Comparison of ENCODE assay signal across 1 cellular context in genomic region chr7:26944959-26945358, GRCh38.
TF ChIP-seq lines count a peak whose summit lies in the region.

No MANE protein-coding gene starts in this region.

TF ChIP-seq in HEK293, 187 proteins besides CTCF, POLR2A, EP300 and RAD21 (continued from another document and continues in another):
- peak; percentile 64; the same call in 1 of the 2 replicates for TF ChIP-seq ZNF560 (tag by site-specific recombination; IDR thresholded peaks at IDR 0.05; ENCODE audit: borderline replicate concordance)
- TF ChIP-seq ZNF114 (tag by site-specific recombination; IDR thresholded peaks at IDR 0.05) = no peak
- no peak for TF ChIP-seq ZNF184 (tag by site-specific recombination; IDR thresholded peaks at IDR 0.05)
- TF ChIP-seq ZNF423 (tag by site-specific recombination; IDR thresholded peaks at IDR 0.05) = no peak
- no peak for TF ChIP-seq ZNF677 (tag by site-specific recombination; IDR thresholded peaks at IDR 0.05)
- no peak for TF ChIP-seq ZBTB10 (tag by site-specific recombination; IDR thresholded peaks at IDR 0.05)
- TF ChIP-seq ZNF366 (tag by site-specific recombination; conservative IDR thresholded peaks at IDR 0.05) = 0 out of 2 replicates have a peak, but pooled peaks have one; percentile 16
- peak; percentile 63; the same call in 1 of the 2 replicates for TF ChIP-seq ZNF664 (tag by site-specific recombination; IDR thresholded peaks at IDR 0.05)
- 0 out of 2 replicates have a peak, but pooled peaks have one; percentile 19 for TF ChIP-seq SP3 (tag by site-specific recombination; IDR thresholded peaks at IDR 0.05)
- no peak for TF ChIP-seq ZNF140 (tag by site-specific recombination; IDR thresholded peaks at IDR 0.05)
- no peak for TF ChIP-seq OSR2 (tag by site-specific recombination; IDR thresholded peaks at IDR 0.05)
- TF ChIP-seq TRIM28 (IDR thresholded peaks at IDR 0.05; ENCODE audit: borderline replicate concordance, low read length) = no peak
- TF ChIP-seq ZNF433 (tag by site-specific recombination; IDR thresholded peaks at IDR 0.05; ENCODE audit: low read depth) = peak; percentile 61
- TF ChIP-seq ZNF610 (tag by site-specific recombination; IDR thresholded peaks at IDR 0.05; ENCODE audit: borderline replicate concordance) = no peak
- TF ChIP-seq ZBTB21 (tag by site-specific recombination; IDR thresholded peaks at IDR 0.05) = 0 out of 2 replicates have a peak, but pooled peaks have one; percentile 28
- no peak for TF ChIP-seq ZNF175 (tag by site-specific recombination; IDR thresholded peaks at IDR 0.05)
- TF ChIP-seq MYNN (tag by site-specific recombination; IDR thresholded peaks at IDR 0.05; ENCODE audit: borderline replicate concordance) = no peak
- no peak for TF ChIP-seq ZNF747 (tag by site-specific recombination; IDR thresholded peaks at IDR 0.05)
- no peak; the same call in 1 of the 2 replicates for TF ChIP-seq ZNF221 (tag by site-specific recombination; IDR thresholded peaks at IDR 0.05; ENCODE audit: borderline replicate concordance)
- TF ChIP-seq ZNF596 (tag by site-specific recombination; IDR thresholded peaks at IDR 0.05) = no peak
- no peak for TF ChIP-seq INSM2 (tag by site-specific recombination; IDR thresholded peaks at IDR 0.05)
- TF ChIP-seq ZSCAN16 (tag by site-specific recombination; IDR thresholded peaks at IDR 0.05) = no peak
- TF ChIP-seq ZNF529 (tag by site-specific recombination; IDR thresholded peaks at IDR 0.05; ENCODE audit: insufficient replicate concordance) = no peak
- peak; percentile 79 for TF ChIP-seq ZNF555 (tag by site-specific recombination; conservative IDR thresholded peaks at IDR 0.05)
- TF ChIP-seq ZSCAN5A (tag by site-specific recombination; IDR thresholded peaks at IDR 0.05) = no peak
- no peak for TF ChIP-seq PBX3 (CRISPR knock-in tag; IDR thresholded peaks at IDR 0.05)
- TF ChIP-seq PRDM6 (tag by site-specific recombination; IDR thresholded peaks at IDR 0.05) = no peak
- TF ChIP-seq ZNF473 (tag by site-specific recombination; IDR thresholded peaks at IDR 0.05) = no peak
- peak; percentile 78; the same call in 1 of the 2 replicates for TF ChIP-seq ZNF404 (tag by site-specific recombination; IDR thresholded peaks at IDR 0.05)
- TF ChIP-seq MEIS1 (CRISPR knock-in tag; IDR thresholded peaks at IDR 0.05; ENCODE audit: borderline replicate concordance) = no peak
- no peak for TF ChIP-seq ZNF600 (tag by site-specific recombination; IDR thresholded peaks at IDR 0.05)
- no peak for TF ChIP-seq ZNF571 (tag by site-specific recombination; IDR thresholded peaks at IDR 0.05)
- TF ChIP-seq ATF2 (tag by site-specific recombination; IDR thresholded peaks at IDR 0.05; ENCODE audit: low read depth) = no peak
- TF ChIP-seq ZSCAN4 (tag by site-specific recombination; IDR thresholded peaks at IDR 0.05) = no peak
- peak; percentile 48; the same call in 1 of the 2 replicates for TF ChIP-seq ZNF629 (tag by site-specific recombination; IDR thresholded peaks at IDR 0.05)
- TF ChIP-seq ZNF292 (tag by site-specific recombination; IDR thresholded peaks at IDR 0.05; ENCODE audit: borderline replicate concordance, low read depth) = no peak
- no peak for TF ChIP-seq ZNF274 (IDR thresholded peaks at IDR 0.05; ENCODE audit: low read length)
- no peak for TF ChIP-seq ZNF274 (tag by site-specific recombination; IDR thresholded peaks at IDR 0.05; ENCODE audit: borderline replicate concordance)
- TF ChIP-seq ZNF112 (tag by site-specific recombination; IDR thresholded peaks at IDR 0.05) = no peak
- TF ChIP-seq BCL6B (tag by site-specific recombination; IDR thresholded peaks at IDR 0.05) = no peak
- no peak for TF ChIP-seq SETDB1 (IDR thresholded peaks at IDR 0.05; ENCODE audit: insufficient read length, low read length)
- no peak for TF ChIP-seq OVOL3 (tag by site-specific recombination; IDR thresholded peaks at IDR 0.05)
- peak; percentile 37 for TF ChIP-seq ZNF654 (tag by site-specific recombination; IDR thresholded peaks at IDR 0.05; ENCODE audit: low read depth)
- TF ChIP-seq ZNF211 (tag by site-specific recombination; IDR thresholded peaks at IDR 0.05; ENCODE audit: low read depth) = no peak
- no peak; the same call in 1 of the 2 replicates for TF ChIP-seq TSHZ1 (tag by site-specific recombination; IDR thresholded peaks at IDR 0.05; ENCODE audit: borderline replicate concordance)
- no peak for TF ChIP-seq ZBTB6 (tag by site-specific recombination; IDR thresholded peaks at IDR 0.05)
